8 cellular contexts compared by ENCODE assay signal in genomic region chr12:89709157-89709993, GRCh38. TPM values are rescaled to one million over a fixed set of nuclear protein-coding genes. Genes with fewer than 3 reads are reported as not detected.
DNase-seq lines count a peak whose midpoint lies in the region; ATAC-seq and TF ChIP-seq lines count a peak whose summit lies in the region.

No MANE protein-coding gene starts in this region.

- ATAC-seq in HG02852 (IDR thresholded peaks at IDR 0.05; ENCODE audit: unreplicated experiment), result peak; percentile 65
- ATAC-seq in heart left ventricle, result peak; percentile 93 to 97 (median 96)

- H3K36me3 ChIP-seq in adrenal gland (replicated peaks in 1 of 2), result no peaks in the 10 kb centered on the region
- no peaks in the 10 kb centered on the region for H3K36me3 ChIP-seq in heart left ventricle

- peaks cover 22% of the 10 kb centered on the region for H3K4me1 Mint-ChIP-seq in type B pancreatic cell (ENCODE audit: unreplicated experiment)

- no peaks in the 10 kb centered on the region for H3K27me3 ChIP-seq in adrenal gland
- H3K27me3 ChIP-seq in heart left ventricle, result no peaks in the 10 kb centered on the region

- H3K4me3 ChIP-seq in adrenal gland (peak overlapping the region; percentile 25 to 83 (median 50)), heart left ventricle (peak overlapping the region; percentile 81 to 95 (median 92))

- H3K27me3 Mint-ChIP-seq in type B pancreatic cell, result peaks cover 5% of the 10 kb centered on the region

- TF ChIP-seq CTCF in GM13976 (IDR thresholded peaks at IDR 0.05; ENCODE audit: borderline replicate concordance, control extremely low read depth, extremely low read depth, insufficient read depth, missing control alignments) (no peak), adrenal gland (IDR thresholded peaks at IDR 0.05) (no peak), heart left ventricle (IDR thresholded peaks at IDR 0.05) (peak in 3 of 12 donors; percentile 11 to 26 (median 14)), type B pancreatic cell (conservative IDR thresholded peaks at IDR 0.05) (no peak)

- H3K27ac ChIP-seq in adrenal gland, result peak overlapping the region; percentile 79 to 100 (median 98)
- H3K27ac ChIP-seq in heart left ventricle, result peak overlapping the region; percentile 96 to 99 (median 98)

- intact Hi-C loops in adrenal gland (cut with DNase I) (no loop called here), heart left ventricle (cut with DNase I) (loop anchor here in 6 of 10 donors (5.0 to 10.0 kb wide), 4 partner anchors 47 to 165 kb away; no protein-coding TSS in a partner anchor)

- no peaks in the 10 kb centered on the region for H3K36me3 Mint-ChIP-seq in type B pancreatic cell

- 0 to 1% (median 1%) methylated on average over 14 to 102 of the region's 102 CpGs; no CpG with 5 or more reads in 1 of the 4 donors for WGBS in adrenal gland, 4 donors
- 0 to 1% (median 0%) methylated on average over 29 to 102 of the region's 102 CpGs for WGBS in heart left ventricle, 4 donors

- H3K4me1 ChIP-seq in adrenal gland (replicated peaks in 1 of 2) (peaks cover 0 to 19% of the 10 kb centered on the region in 2 donors), heart left ventricle (peaks cover 0 to 31% (median 9%) of the 10 kb centered on the region in 12 donors)

- peak overlapping the region; percentile 98 for H3K27ac Mint-ChIP-seq in type B pancreatic cell

- in situ Hi-C loops in GM13976 (cut with MboI; ENCODE audit: low sequenced_read_pairs, unreplicated experiment), result no loop called here

- TF ChIP-seq POLR2A in adrenal gland (IDR thresholded peaks at IDR 0.05) (peak; percentile 96), heart left ventricle (IDR thresholded peaks at IDR 0.05) (peak; percentile 81 to 94)

- DNase-seq in GM13976 (ENCODE audit: low spot score) (peak; percentile 98), NCI-H1436 treated with DMSO at 0.1 percent for 48 hours (lab: John Stamatoyannopoulos, UW) (peak; percentile 39), T follicular helper cell (ENCODE audit: low read depth) (peak; percentile 100), adrenal gland (peak; percentile 99 to 100 (median 99)), heart left ventricle (peak; percentile 99 to 100 (median 99)), pons (ENCODE audit: low spot score) (peak; percentile 97), type B pancreatic cell (ENCODE audit: extremely low spot score, unreplicated experiment) (peak; percentile 99)

- H3K9me3 ChIP-seq in adrenal gland (replicated peaks in 1 of 3) (peaks cover 0 to 5% (median 0%) of the 10 kb centered on the region in 3 donors), heart left ventricle (peaks cover 0 to 4% (median 0%) of the 10 kb centered on the region in 12 donors)

- H3K9me3 Mint-ChIP-seq in type B pancreatic cell, result peaks cover 3% of the 10 kb centered on the region

- peak overlapping the region; percentile 96 for H3K4me3 Mint-ChIP-seq in type B pancreatic cell

RNA-seq across cellular contexts. Expression of gene ATP2B1, which starts 0.7 kb away (rescaled TPM):
- 10 to 100 TPM; 14.3 to 23.8 (median 17.4) TPM for total RNA-seq in adrenal gland
- 10 to 100 TPM in 1 of 3 donors, 1 to 10 TPM in 2; 6.3 to 23.5 (median 7.2) TPM for polyA plus RNA-seq in adrenal gland
- 10 to 100 TPM; 11.0 to 34.9 (median 20.4) TPM for total RNA-seq in heart left ventricle
- 10 to 100 TPM in 1 of 2 donors, 1 to 10 TPM in 1; 3.3 to 15.5 TPM for polyA plus RNA-seq in heart left ventricle
- 77.1 and 95.2 TPM in 2 replicates for total RNA-seq in type B pancreatic cell (ENCODE audit: low replicate concordance)

Comparison
In these comparisons a context has a peak if more than half of its experiments do, and no peak if none do; other contexts are left out.
1. Peak in every context shown above with its lines: DNase-seq, ATAC-seq, H3K4me3 ChIP-seq and H3K27ac ChIP-seq.
2. DNase-seq: peak in every context shown above with its lines; median percentile 100 in T follicular helper cell; 99 in adrenal gland; 99 in heart left ventricle; 99 in type B pancreatic cell; 98 in GM13976; 97 in pons; 39 in NCI-H1436 treated with DMSO at 0.1 percent for 48 hours.
3. intact Hi-C loops: an anchor here in heart left ventricle (5.0 to 10.0 kb wide); none called in adrenal gland.